8 cellular contexts compared by ENCODE assay signal in the genomic region with DNA sequence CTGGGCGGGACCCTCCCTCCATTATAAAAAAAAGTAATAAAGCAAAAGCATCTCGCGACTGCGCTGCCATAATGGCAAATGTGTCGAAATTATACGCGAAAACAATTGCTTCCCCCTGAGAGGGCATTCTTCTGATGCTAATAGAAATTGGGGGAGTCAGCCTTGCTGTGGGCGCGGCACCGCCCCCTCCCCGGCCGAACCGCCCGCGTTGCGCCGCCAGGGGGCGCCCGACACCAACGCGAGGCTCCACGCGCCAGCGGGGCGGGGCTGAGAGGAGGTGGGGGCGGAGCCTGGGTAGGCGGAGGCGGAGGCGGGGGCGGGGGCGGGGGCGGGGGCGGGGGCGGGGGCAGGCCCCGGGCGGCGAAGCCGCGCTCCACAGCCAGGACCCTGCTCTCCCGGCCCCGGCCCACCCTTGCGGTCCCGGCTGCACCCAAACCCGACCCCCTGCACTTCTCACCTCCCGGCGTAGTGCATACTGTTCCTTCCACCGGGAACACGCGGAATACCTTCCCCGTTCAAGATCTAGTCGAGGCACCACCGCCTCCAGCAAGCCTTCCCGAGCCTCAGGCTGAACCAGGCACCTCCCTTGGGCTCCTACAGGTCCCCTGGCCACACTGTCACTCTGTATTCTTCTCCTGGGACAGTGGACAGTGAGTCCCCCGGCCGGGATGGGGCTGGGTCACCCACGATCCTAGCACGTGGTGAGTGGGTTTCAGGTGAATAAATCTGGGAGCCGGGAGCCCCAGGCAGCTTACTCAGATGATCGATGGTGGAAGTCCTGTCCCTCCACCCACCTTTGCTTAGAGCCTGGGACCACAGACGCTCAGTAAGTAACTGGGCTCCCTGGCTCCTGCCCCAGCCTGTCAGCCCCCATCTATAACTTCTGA. TPM values are rescaled to one million over a fixed set of nuclear protein-coding genes. Genes with fewer than 3 reads are reported as not detected.
DNase-seq lines count a peak whose midpoint lies in the region; ATAC-seq and TF ChIP-seq lines count a peak whose summit lies in the region.

No MANE protein-coding gene starts in this region.

- peak overlapping the region; percentile 80 for H3K4me2 ChIP-seq in OCI-LY7 (ENCODE audit: low read length)

- no peaks in the 10 kb centered on the region for H3K9me2 ChIP-seq in OCI-LY7 (ENCODE audit: insufficient read depth, low read length)

- H3K27me3 ChIP-seq in esophagus muscularis mucosa (no peaks in the 10 kb centered on the region), mucosa of stomach (ENCODE audit: control insufficient read depth, insufficient read depth, low read length) (peaks cover 10% of the 10 kb centered on the region)

- H3K4me1 ChIP-seq in OCI-LY7 (ENCODE audit: insufficient read depth, low read length, poor library complexity, severe bottlenecking) (peaks cover 25% of the 10 kb centered on the region), esophagus muscularis mucosa (peaks cover 26 to 52% (median 39%) of the 10 kb centered on the region in 4 donors), mucosa of stomach (ENCODE audit: control insufficient read depth, insufficient read depth, low read length) (peaks cover 30% of the 10 kb centered on the region)

- WGBS in esophagus muscularis mucosa: 4% methylated on average over 15 of the region's 60 CpGs

- POLR2A ChIA-PET in GM10248 (lab: Yijun Ruan, JAX) (no interaction called here), OCI-LY7 (lab: Charles Lee) (interaction anchor here (0.5 to 0.7 kb wide), 2 partner anchors 83 to 415 kb away, joined by 3 read pairs; no protein-coding TSS in a partner anchor)

- TF ChIP-seq CTCF in GM10248 (IDR thresholded peaks at IDR 0.05; ENCODE audit: control extremely low read depth, extremely low read depth, low read depth, missing control alignments): peak; percentile 97
- peak; percentile 82 for TF ChIP-seq CTCF in OCI-LY7 (conservative IDR thresholded peaks at IDR 0.05; ENCODE audit: low read length)
- peak; percentile 88 to 93 (median 91) for TF ChIP-seq CTCF in esophagus muscularis mucosa (IDR thresholded peaks at IDR 0.05)

- peak; percentile 64 for ATAC-seq in HG03097 (IDR thresholded peaks at IDR 0.05; ENCODE audit: low FRiP score, unreplicated experiment)
- ATAC-seq in HG02938 (IDR thresholded peaks at IDR 0.05; ENCODE audit: unreplicated experiment): no peak

- no peaks in the 10 kb centered on the region for H3K79me2 ChIP-seq in OCI-LY7 (ENCODE audit: insufficient read depth, low read depth, low read length)

- H3K9me3 ChIP-seq in OCI-LY7 (ENCODE audit: low read length) (no peaks in the 10 kb centered on the region), esophagus muscularis mucosa (no peaks in the 10 kb centered on the region), mucosa of stomach (ENCODE audit: control insufficient read depth, low read length) (no peaks in the 10 kb centered on the region)

- H3K27ac Mint-ChIP-seq in activated T-cell treated with anti-CD3 and anti-CD28 coated beads, Interleukin-2, amount 50 U/mL, for 24 hours: peak overlapping the region; percentile 66

- no TSS peak for BruUV-seq in OCI-LY7 (replicated peaks; lab: Mats Ljungman, UMichigan)

- no peak for TF ChIP-seq EP300 in esophagus muscularis mucosa (IDR thresholded peaks at IDR 0.05)

- peaks cover 11% of the 10 kb centered on the region for H3K4me1 Mint-ChIP-seq in activated T-cell treated with anti-CD3 and anti-CD28 coated beads, Interleukin-2, amount 50 U/mL, for 24 hours (ENCODE audit: low read depth)

- TF ChIP-seq POLR2A in esophagus muscularis mucosa (IDR thresholded peaks at IDR 0.05; ENCODE audit: low read depth): no peak

- H3K4me3 ChIP-seq in OCI-LY7 (ENCODE audit: low read depth, low read length, poor library complexity, severe bottlenecking) (peak overlapping the region; percentile 58), esophagus muscularis mucosa (peak overlapping the region; percentile 59 to 70 (median 62)), mucosa of stomach (ENCODE audit: low read length) (peak overlapping the region; percentile 46)

- H3K36me3 ChIP-seq in OCI-LY7 (ENCODE audit: insufficient read depth, low read length): no peaks in the 10 kb centered on the region
- no peaks in the 10 kb centered on the region for H3K36me3 ChIP-seq in esophagus muscularis mucosa
- no peaks in the 10 kb centered on the region for H3K36me3 ChIP-seq in mucosa of stomach (ENCODE audit: control insufficient read depth, insufficient read depth, low read length)

- peaks cover 23% of the 10 kb centered on the region for H3K27me3 Mint-ChIP-seq in activated T-cell treated with anti-CD3 and anti-CD28 coated beads, Interleukin-2, amount 50 U/mL, for 24 hours

- DNase-seq in GM10248 (ENCODE audit: extremely low spot score) (peak; percentile 89), OCI-LY7 (ENCODE audit: low spot score) (peak; percentile 88), esophagus muscularis mucosa (ENCODE audit: extremely low spot score) (no peak)
- DNase-seq in activated T-cell treated with anti-CD3 and anti-CD28 coated beads, Interleukin-2, amount 50 U/mL, for 24 hours: peak; percentile 91
- peak; percentile 68 to 73 for DNase-seq in stimulated activated CD8-positive, alpha-beta memory T cell treated with anti-CD3 and anti-CD28 coated beads, Interleukin-4, amount 100 ng/mL, for 4 hours (ENCODE audit: low read depth in 2 of 2, low spot score in 1 of 2)

- H3K4me3 Mint-ChIP-seq in activated T-cell treated with anti-CD3 and anti-CD28 coated beads, Interleukin-2, amount 50 U/mL, for 24 hours: peak overlapping the region; percentile 71

- no peaks in the 10 kb centered on the region for H3K36me3 Mint-ChIP-seq in activated T-cell treated with anti-CD3 and anti-CD28 coated beads, Interleukin-2, amount 50 U/mL, for 24 hours (ENCODE audit: low read depth)

- CTCF ChIA-PET in GM10248 (lab: Yijun Ruan, JAX): interaction anchor here (1.1 to 2.1 kb wide), 3 partner anchors 56 to 168 kb away, joined by 3 to 11 read pairs (median 3); no protein-coding TSS in a partner anchor
- CTCF ChIA-PET in OCI-LY7 (lab: Charles Lee; ENCODE audit: unreplicated experiment): interaction anchor here (0.5 kb wide), 1 partner anchor 391 kb away, joined by 3 read pairs; no protein-coding TSS in a partner anchor

- H3K27ac ChIP-seq in OCI-LY7 (ENCODE audit: low read depth, low read length, poor library complexity, severe bottlenecking) (no peak overlapping the region), esophagus muscularis mucosa (replicated peaks in 1 of 4) (peak overlapping the region in 3 of 4 donors; percentile 18 to 62 (median 38))

- H2AFZ ChIP-seq in OCI-LY7 (ENCODE audit: low read length): peak overlapping the region; percentile 67

- intact Hi-C loops in OCI-LY7 (cut with micrococcal nuclease; ENCODE audit: unreplicated experiment): loop anchor here (1.0 to 5.0 kb wide), 3 partner anchors 40 to 283 kb away; a partner anchor contains a TSS
- intact Hi-C loops in esophagus muscularis mucosa (cut with DNase I): loop anchor here (1.0 to 5.0 kb wide), 2 partner anchors 166 to 283 kb away; no protein-coding TSS in a partner anchor

- H3K9ac ChIP-seq in mucosa of stomach (ENCODE audit: low read length): peak overlapping the region; percentile 70

- no peaks in the 10 kb centered on the region for H3K9me3 Mint-ChIP-seq in activated T-cell treated with anti-CD3 and anti-CD28 coated beads, Interleukin-2, amount 50 U/mL, for 24 hours

- H4K20me1 ChIP-seq in OCI-LY7 (ENCODE audit: insufficient read depth, low read length): no peaks in the 10 kb centered on the region

RNA-seq across cellular contexts. Expression of a gene that starts 15.5 kb away (rescaled TPM):
- not detected in 2 replicates for total RNA-seq in OCI-LY7 (2014; rRNA removed; shearing (Covaris generic))
- not detected in 2 replicates for total RNA-seq in OCI-LY7 (2022)
- total RNA-seq in esophagus muscularis mucosa: not detected

RNA-seq across cellular contexts. Expression of a gene that starts 28.5 kb away (rescaled TPM):
- 55.1 and 80.7 TPM in 2 replicates for total RNA-seq in OCI-LY7 (2014; rRNA removed; shearing (Covaris generic))
- 85.3 and 93.9 TPM in 2 replicates for total RNA-seq in OCI-LY7 (2022)
- 10 to 100 TPM; 31.6 to 67.1 (median 46.8) TPM for total RNA-seq in esophagus muscularis mucosa

RNA-seq across cellular contexts. Expression of a gene that starts 40.5 kb away (rescaled TPM):
- total RNA-seq in OCI-LY7 (2014; rRNA removed; shearing (Covaris generic)): 15.9 and 27.6 TPM in 2 replicates
- total RNA-seq in OCI-LY7 (2022) (33.9 and 41.5 TPM in 2 replicates), esophagus muscularis mucosa (10 to 100 TPM; 24.4 to 45.8 (median 32.1) TPM)
